In the genomic region with DNA sequence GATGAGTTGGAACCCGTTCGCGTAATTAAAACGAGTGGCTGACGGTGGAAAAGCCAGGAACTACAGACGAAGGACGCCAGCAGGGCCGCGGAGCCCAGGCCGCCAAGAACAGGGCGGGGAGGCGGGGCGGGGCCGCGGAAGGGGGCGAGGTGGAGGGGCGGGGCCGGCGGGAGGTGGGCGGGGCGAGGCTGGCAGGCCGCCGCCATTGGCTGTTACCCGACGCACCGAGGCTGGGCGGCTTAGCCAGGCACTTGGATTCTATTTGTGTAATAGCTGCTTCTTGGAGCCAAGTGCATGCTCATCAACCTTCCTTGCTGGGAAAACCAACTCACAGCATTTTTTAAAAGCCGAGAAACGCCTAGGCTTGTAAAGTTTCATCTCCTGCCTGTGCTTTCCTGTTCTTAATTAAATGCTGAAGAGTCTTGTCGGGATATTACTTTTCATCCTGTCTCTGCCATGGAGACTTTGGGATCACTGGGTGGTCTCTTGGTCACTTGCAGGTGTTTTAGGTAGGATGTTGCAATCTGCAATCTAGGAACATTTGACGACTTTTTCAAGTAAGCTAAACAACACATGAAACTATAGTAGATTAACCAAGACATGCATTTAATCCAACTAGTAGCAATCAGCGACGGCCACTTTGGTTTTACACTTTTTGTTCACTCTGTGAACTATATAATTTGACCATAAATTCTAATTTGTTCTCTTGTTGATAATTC, we compare ENCODE assay signal across 8 cellular contexts.
DNase-seq lines count a peak whose midpoint lies in the region; ATAC-seq and TF ChIP-seq lines count a peak whose summit lies in the region.

No MANE protein-coding gene starts in this region.

- CTCF ChIA-PET in activated CD8-positive, alpha-beta memory T cell treated with anti-CD3 and anti-CD28 coated beads, Interleukin-2, amount 10 ng/mL, durations not matched to agents 7 days and 5 days (lab: Charles Lee), result interaction anchor here (1.1 to 2.3 kb wide), 3 partner anchors 11 to 252 kb away, joined by 3 to 6 read pairs (median 3); no protein-coding TSS in a partner anchor

- no peaks in the 10 kb centered on the region for H3K36me3 Mint-ChIP-seq in CD4-positive, CD25-positive, alpha-beta regulatory T cell
- H3K36me3 Mint-ChIP-seq in activated CD8-positive, alpha-beta memory T cell treated with anti-CD3 and anti-CD28 coated beads, Interleukin-2, amount 10 ng/mL, durations not matched to agents 7 days and 5 days, result peaks cover 12% of the 10 kb centered on the region
- H3K36me3 Mint-ChIP-seq in effector memory CD8-positive, alpha-beta T cell (ENCODE audit: insufficient read depth), result peaks cover 20% of the 10 kb centered on the region
- H3K36me3 Mint-ChIP-seq in memory B cell, result peaks cover 1% of the 10 kb centered on the region

- no peak for TF ChIP-seq CTCF in GM20000 (IDR thresholded peaks at IDR 0.05; ENCODE audit: extremely low read depth, missing control alignments)

- peak overlapping the region; percentile 79 for H3K4me3 ChIP-seq in CD4-positive, CD25-positive, alpha-beta regulatory T cell (ENCODE audit: low read depth, low read length)

- H3K4me3 Mint-ChIP-seq in CD4-positive, CD25-positive, alpha-beta regulatory T cell, result peak overlapping the region; percentile 97 to 99 (median 98)
- H3K4me3 Mint-ChIP-seq in activated CD8-positive, alpha-beta memory T cell treated with anti-CD3 and anti-CD28 coated beads, Interleukin-2, amount 10 ng/mL, durations not matched to agents 7 days and 5 days, result peak overlapping the region; percentile 89
- peak overlapping the region; percentile 87 to 89 for H3K4me3 Mint-ChIP-seq in effector memory CD8-positive, alpha-beta T cell
- H3K4me3 Mint-ChIP-seq in memory B cell, result peak overlapping the region; percentile 92

- peaks cover 16 to 70% (median 45%) of the 10 kb centered on the region in 4 donors for H3K4me1 Mint-ChIP-seq in CD4-positive, CD25-positive, alpha-beta regulatory T cell
- peaks cover 46% of the 10 kb centered on the region for H3K4me1 Mint-ChIP-seq in activated CD8-positive, alpha-beta memory T cell treated with anti-CD3 and anti-CD28 coated beads, Interleukin-2, amount 10 ng/mL, durations not matched to agents 7 days and 5 days
- peaks cover 25 to 42% of the 10 kb centered on the region in 2 donors for H3K4me1 Mint-ChIP-seq in effector memory CD8-positive, alpha-beta T cell (ENCODE audit: low read depth in 2 of 2)
- H3K4me1 Mint-ChIP-seq in memory B cell, result peaks cover 28% of the 10 kb centered on the region

- peak; percentile 70 to 73 for ATAC-seq in CD4-positive, CD25-positive, alpha-beta regulatory T cell (ENCODE audit: low read depth in 2 of 2)
- ATAC-seq in activated CD8-positive, alpha-beta memory T cell treated with anti-CD3 and anti-CD28 coated beads, Interleukin-2, amount 10 ng/mL, durations not matched to agents 7 days and 5 days, result peak; percentile 71
- ATAC-seq in effector memory CD8-positive, alpha-beta T cell (replicated peaks), result peak; percentile 64
- ATAC-seq in memory B cell (ENCODE audit: low read depth), result peak; percentile 56

- no peaks in the 10 kb centered on the region for H3K36me3 ChIP-seq in CD4-positive, CD25-positive, alpha-beta regulatory T cell (ENCODE audit: control insufficient read depth, insufficient read depth, low read length)

- H3K27me3 ChIP-seq in CD4-positive, CD25-positive, alpha-beta regulatory T cell (ENCODE audit: control insufficient read depth, insufficient read depth, low read length), result no peaks in the 10 kb centered on the region

- H3K9me3 ChIP-seq in CD4-positive, CD25-positive, alpha-beta regulatory T cell (ENCODE audit: control insufficient read depth in 2 of 2, low read length in 2 of 2), result no peaks in the 10 kb centered on the region

- H3K4me1 ChIP-seq in CD4-positive, CD25-positive, alpha-beta regulatory T cell (ENCODE audit: control insufficient read depth, insufficient read depth, low read length, poor library complexity, severe bottlenecking), result peaks cover 14% of the 10 kb centered on the region

- peak overlapping the region; percentile 99 for H3K27ac ChIP-seq in CD4-positive, CD25-positive, alpha-beta regulatory T cell (ENCODE audit: insufficient read depth, low read length, poor library complexity, severe bottlenecking)

- DNase-seq in CD4-positive, CD25-positive, alpha-beta regulatory T cell, result peak; percentile 76 to 83 (median 82)
- DNase-seq in GM20000 (ENCODE audit: low spot score) (peak; percentile 96), HS-5 (ENCODE audit: low read depth) (peak; percentile 57), NOMO-1 treated with DMSO at 0.1 percent for 48 hours (lab: John Stamatoyannopoulos, UW; ENCODE audit: unreplicated experiment) (peak; percentile 66), memory B cell (ENCODE audit: low spot score in 2 of 2) (peak in 1 of 2 donors; percentile 71)
- peak; percentile 87 for DNase-seq in activated CD8-positive, alpha-beta memory T cell treated with anti-CD3 and anti-CD28 coated beads, Interleukin-2, amount 10 ng/mL, durations not matched to agents 7 days and 5 days
- DNase-seq in effector memory CD8-positive, alpha-beta T cell, result peak in 2 of 3 experiments; percentile 63 to 70
- DNase-seq in stimulated activated CD8-positive, alpha-beta memory T cell treated with anti-CD3 and anti-CD28 coated beads, Interleukin-12 subunit alpha, Interleukin-12 subunit beta, amount 100 ng/mL, for 24 hours (ENCODE audit: extremely low read depth), result peak; percentile 62

- no peaks in the 10 kb centered on the region for H3K9me3 Mint-ChIP-seq in CD4-positive, CD25-positive, alpha-beta regulatory T cell
- peaks cover 5% of the 10 kb centered on the region for H3K9me3 Mint-ChIP-seq in activated CD8-positive, alpha-beta memory T cell treated with anti-CD3 and anti-CD28 coated beads, Interleukin-2, amount 10 ng/mL, durations not matched to agents 7 days and 5 days (ENCODE audit: low read depth)
- no peaks in the 10 kb centered on the region for H3K9me3 Mint-ChIP-seq in effector memory CD8-positive, alpha-beta T cell
- no peaks in the 10 kb centered on the region for H3K9me3 Mint-ChIP-seq in memory B cell

- peak overlapping the region; percentile 99 for H3K27ac Mint-ChIP-seq in CD4-positive, CD25-positive, alpha-beta regulatory T cell
- H3K27ac Mint-ChIP-seq in activated CD8-positive, alpha-beta memory T cell treated with anti-CD3 and anti-CD28 coated beads, Interleukin-2, amount 10 ng/mL, durations not matched to agents 7 days and 5 days, result peak overlapping the region; percentile 100
- peak overlapping the region; percentile 97 to 99 for H3K27ac Mint-ChIP-seq in effector memory CD8-positive, alpha-beta T cell
- H3K27ac Mint-ChIP-seq in memory B cell, result peak overlapping the region; percentile 88

- H3K27me3 Mint-ChIP-seq in CD4-positive, CD25-positive, alpha-beta regulatory T cell, result peaks cover 4% of the 10 kb centered on the region
- no peaks in the 10 kb centered on the region for H3K27me3 Mint-ChIP-seq in activated CD8-positive, alpha-beta memory T cell treated with anti-CD3 and anti-CD28 coated beads, Interleukin-2, amount 10 ng/mL, durations not matched to agents 7 days and 5 days
- no peaks in the 10 kb centered on the region for H3K27me3 Mint-ChIP-seq in effector memory CD8-positive, alpha-beta T cell
- H3K27me3 Mint-ChIP-seq in memory B cell, result no peaks in the 10 kb centered on the region
